Comparison of ENCODE assay signal across 1 cellular context in the genomic region with DNA sequence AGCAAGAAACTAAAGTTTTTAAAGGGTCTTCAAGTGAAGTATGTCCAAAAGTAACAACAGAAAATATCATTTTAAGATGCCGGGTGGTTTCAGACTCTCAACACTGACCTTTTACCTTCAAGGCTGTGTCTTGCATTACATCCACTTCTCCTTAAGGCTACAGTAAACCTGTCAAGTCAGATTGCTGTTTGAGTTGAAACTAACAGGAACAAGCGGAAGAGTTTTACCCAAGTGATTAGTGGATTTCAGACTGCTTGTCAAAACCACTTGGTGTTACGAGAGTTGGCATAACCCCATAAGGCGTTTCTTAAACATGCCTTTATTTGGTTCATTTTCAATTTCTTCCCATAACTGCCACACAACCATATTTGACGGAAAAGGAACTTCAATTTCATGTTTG.
TF ChIP-seq lines count a peak whose summit lies in the region.

No MANE protein-coding gene starts in this region.

TF ChIP-seq in WTC11, 78 proteins besides CTCF, POLR2A, EP300 and RAD21 (continued from another document):
- TF ChIP-seq, protein P1, sequence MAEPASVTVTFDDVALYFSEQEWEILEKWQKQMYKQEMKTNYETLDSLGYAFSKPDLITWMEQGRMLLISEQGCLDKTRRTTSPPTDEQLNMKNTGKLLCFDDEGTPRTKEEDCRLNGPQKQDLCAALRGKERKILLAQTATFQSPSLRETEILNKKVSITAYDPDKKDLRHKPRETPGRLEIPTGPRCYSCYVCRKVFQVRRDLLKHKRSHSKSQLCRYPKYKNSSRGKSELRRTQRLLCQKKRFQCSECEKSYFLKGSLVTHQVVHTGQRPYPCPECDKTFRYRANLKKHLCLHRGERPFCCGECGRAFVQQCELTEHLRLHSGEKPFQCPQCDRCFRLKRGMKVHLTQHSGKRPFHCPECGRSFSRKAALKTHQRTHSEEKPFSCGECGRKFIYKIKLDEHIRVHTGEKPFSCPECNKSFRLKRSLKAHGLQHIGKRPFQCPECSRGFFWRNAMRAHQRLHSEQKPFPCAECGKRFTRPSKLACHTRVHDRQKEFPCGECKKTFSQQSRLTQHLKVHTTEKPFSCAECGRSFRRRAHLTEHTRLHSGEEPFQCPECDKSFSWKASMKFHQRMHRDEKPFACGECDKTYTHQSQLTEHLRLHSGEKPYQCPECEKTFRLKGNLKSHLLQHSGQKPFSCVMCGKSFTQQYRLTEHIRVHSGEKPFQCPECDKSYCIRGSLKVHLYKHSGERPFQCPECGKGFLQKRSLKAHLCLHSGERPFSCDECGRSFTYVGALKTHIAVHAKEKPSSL (CRISPR knock-in tag; conservative IDR thresholded peaks at IDR 0.05), result no peak
- TF ChIP-seq CREM (CRISPR knock-in tag; IDR thresholded peaks at IDR 0.05) (no peak), RELA (CRISPR knock-in tag; IDR thresholded peaks at IDR 0.05; ENCODE audit: borderline replicate concordance) (no peak), ZNF121 (CRISPR knock-in tag; IDR thresholded peaks at IDR 0.05) (no peak), CREB1 (CRISPR knock-in tag; IDR thresholded peaks at IDR 0.05) (no peak), ATF2 (CRISPR knock-in tag; IDR thresholded peaks at IDR 0.05; ENCODE audit: borderline replicate concordance, low read depth) (no peak), HMGA2 (CRISPR knock-in tag; IDR thresholded peaks at IDR 0.05) (no peak), KAT7 (CRISPR knock-in tag; IDR thresholded peaks at IDR 0.05; ENCODE audit: borderline replicate concordance) (no peak), NFATC4 (CRISPR knock-in tag; IDR thresholded peaks at IDR 0.05) (no peak)
